In the genomic region with DNA sequence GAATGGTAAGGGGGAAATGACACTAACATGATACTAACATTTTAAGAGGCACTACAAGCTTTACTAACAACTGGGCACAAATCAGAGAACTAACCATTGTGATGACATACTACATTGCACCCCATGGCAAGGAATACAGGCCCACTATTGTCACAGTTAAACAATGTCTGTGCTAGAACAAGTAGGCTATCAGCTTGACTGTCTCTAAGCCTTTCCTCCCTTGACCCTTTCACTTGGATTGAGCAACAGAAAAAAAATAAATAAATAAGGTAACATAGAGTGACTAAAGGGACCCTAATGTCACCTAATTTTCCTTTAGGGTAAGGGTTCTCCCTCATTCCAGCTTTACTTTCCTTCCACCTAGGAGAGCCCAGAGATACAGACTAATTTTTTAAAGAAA, we compare ENCODE assay signal across 10 cellular contexts. TPM values are rescaled to one million over a fixed set of nuclear protein-coding genes. Genes with fewer than 3 reads are reported as not detected.
DNase-seq lines count a peak whose midpoint lies in the region; ATAC-seq and TF ChIP-seq lines count a peak whose summit lies in the region.
"Had no signal": no experiment of that assay in that cellular context is flagged by ENCODE, and none has a peak within 500 bp of the region (broad histone marks: within the 10 kb centered on the region; RNA-seq: fewer than 3 reads in every experiment).

No MANE protein-coding gene starts in this region.

- intact Hi-C loops in ovary (cut with DNase I), result loop anchor here in 1 of 4 donors (10.0 kb wide), 1 partner anchor 103 kb away; a partner anchor contains a TSS

- no peak for TF ChIP-seq POLR2A in ovary (IDR thresholded peaks at IDR 0.05)

- no peaks in the 10 kb centered on the region for H3K9me3 ChIP-seq in CD4-positive, CD25-positive, alpha-beta regulatory T cell (ENCODE audit: control insufficient read depth in 2 of 2, low read length in 2 of 2)
- H3K9me3 ChIP-seq in RWPE2 (ENCODE audit: severe bottlenecking) (no peaks in the 10 kb centered on the region), ovary (no peaks in the 10 kb centered on the region)

- DNase-seq in CD4-positive, CD25-positive, alpha-beta regulatory T cell, result no peak
- DNase-seq in RWPE2 (ENCODE audit: low spot score) (no peak), epithelial cell of proximal tubule (ENCODE audit: low read depth) (no peak), ovary (no peak), NCI-H1092 (lab: John Stamatoyannopoulos, UW) (no peak), HT-29 (ENCODE audit: low spot score) (no peak)
- DNase-seq: activated CD4-positive, alpha-beta T cell treated with anti-CD3 and anti-CD28 coated beads for 1 hour; islet precursor cell had no signal

- H3K36me3 ChIP-seq in CD4-positive, CD25-positive, alpha-beta regulatory T cell (ENCODE audit: control insufficient read depth, insufficient read depth, low read length), result peaks cover 78% of the 10 kb centered on the region
- H3K36me3 ChIP-seq in RWPE2 (ENCODE audit: low read depth), result peaks cover 93% of the 10 kb centered on the region
- peaks cover 2% of the 10 kb centered on the region for H3K36me3 ChIP-seq in ovary

- TF ChIP-seq EP300 in ovary (IDR thresholded peaks at IDR 0.05), result no peak

- H3K27ac Mint-ChIP-seq in CD4-positive, CD25-positive, alpha-beta regulatory T cell, result peak overlapping the region; percentile 60 to 92 (median 83)

- no peak for ATAC-seq in CD4-positive, CD25-positive, alpha-beta regulatory T cell (ENCODE audit: low read depth in 2 of 2)
- ATAC-seq in RWPE2 (ENCODE audit: low read depth) (no peak), HG03280 (IDR thresholded peaks at IDR 0.05; ENCODE audit: unreplicated experiment) (no peak), HG03460 (IDR thresholded peaks at IDR 0.05; ENCODE audit: unreplicated experiment) (no peak)

- TF ChIP-seq CTCF in RWPE2 (IDR thresholded peaks at IDR 0.05; ENCODE audit: poor library complexity, severe bottlenecking), result no peak
- no peak for TF ChIP-seq CTCF in epithelial cell of proximal tubule (conservative IDR thresholded peaks at IDR 0.05; ENCODE audit: low read depth, low read length)
- no peak for TF ChIP-seq CTCF in ovary (IDR thresholded peaks at IDR 0.05)

- peaks cover 0 to 2% (median 0%) of the 10 kb centered on the region in 7 donors for H3K9me3 Mint-ChIP-seq in CD4-positive, CD25-positive, alpha-beta regulatory T cell

- H3K4me1 ChIP-seq in CD4-positive, CD25-positive, alpha-beta regulatory T cell (ENCODE audit: control insufficient read depth, insufficient read depth, low read length, poor library complexity, severe bottlenecking), result peaks cover 56% of the 10 kb centered on the region
- H3K4me1 ChIP-seq in RWPE2 (ENCODE audit: insufficient read depth, poor library complexity, severe bottlenecking) (peaks cover 65% of the 10 kb centered on the region), ovary (ENCODE audit: insufficient read depth) (peaks cover 11% of the 10 kb centered on the region)

- peaks cover 13% of the 10 kb centered on the region for H3K27me3 Mint-ChIP-seq in CD4-positive, CD25-positive, alpha-beta regulatory T cell

- peak overlapping the region; percentile 60 for H3K27ac ChIP-seq in CD4-positive, CD25-positive, alpha-beta regulatory T cell (ENCODE audit: insufficient read depth, low read length, poor library complexity, severe bottlenecking)
- peak overlapping the region; percentile 96 for H3K27ac ChIP-seq in RWPE2 (ENCODE audit: poor library complexity, severe bottlenecking)
- peak overlapping the region in 1 of 2 donors; percentile 8 for H3K27ac ChIP-seq in ovary

- peaks cover 54% of the 10 kb centered on the region for H3K36me3 Mint-ChIP-seq in CD4-positive, CD25-positive, alpha-beta regulatory T cell

- no peaks in the 10 kb centered on the region for H3K27me3 ChIP-seq in CD4-positive, CD25-positive, alpha-beta regulatory T cell (ENCODE audit: control insufficient read depth, insufficient read depth, low read length)
- no peaks in the 10 kb centered on the region for H3K27me3 ChIP-seq in RWPE2 (ENCODE audit: insufficient read depth, poor library complexity, severe bottlenecking)
- no peaks in the 10 kb centered on the region for H3K27me3 ChIP-seq in ovary

- H3K4me3 Mint-ChIP-seq in CD4-positive, CD25-positive, alpha-beta regulatory T cell, result peak overlapping the region; percentile 94 to 100 (median 98)

- peaks cover 22 to 81% (median 66%) of the 10 kb centered on the region in 4 donors for H3K4me1 Mint-ChIP-seq in CD4-positive, CD25-positive, alpha-beta regulatory T cell

- H3K4me3 ChIP-seq in CD4-positive, CD25-positive, alpha-beta regulatory T cell (ENCODE audit: low read depth, low read length), result peak overlapping the region; percentile 99
- H3K4me3 ChIP-seq in RWPE2 (ENCODE audit: severe bottlenecking) (peak overlapping the region; percentile 77), epithelial cell of proximal tubule (ENCODE audit: low read depth, low read length) (peak overlapping the region; percentile 90), ovary (peak overlapping the region; percentile 99)

RNA-seq across cellular contexts. Expression of a gene that starts 4.4 kb away (rescaled TPM):
- total RNA-seq in CD4-positive, CD25-positive, alpha-beta regulatory T cell, result 186 TPM
- polyA plus RNA-seq in CD4-positive, CD25-positive, alpha-beta regulatory T cell, result 100 to 1,000 TPM in 1 of 4 donors, 10 to 100 TPM in 3; 53.0 to 110 (median 80.1) TPM
- total RNA-seq in epithelial cell of proximal tubule, result 149 and 163 TPM in 2 replicates
- total RNA-seq in ovary, result 100 to 1,000 TPM; 124 to 390 (median 248) TPM
- polyA plus RNA-seq in ovary, result 100 to 1,000 TPM; 136 to 156 TPM
- 67.9 and 74.4 TPM in 2 replicates for total RNA-seq in HT-29 (2014; rRNA removed; shearing (Covaris generic))
